In genomic region chr14:76812093-76812421, GRCh38 we compare ENCODE assay signal across 8 cellular contexts.
DNase-seq lines count a peak whose midpoint lies in the region; ATAC-seq and TF ChIP-seq lines count a peak whose summit lies in the region.

No MANE protein-coding gene starts in this region.

- H3K4me3 ChIP-seq in RWPE2 (ENCODE audit: severe bottlenecking) (peak overlapping the region; percentile 70), epithelial cell of esophagus (ENCODE audit: low read length) (peak overlapping the region; percentile 76)

- H3K27ac ChIP-seq in RWPE2 (ENCODE audit: poor library complexity, severe bottlenecking), result peak overlapping the region; percentile 38

- peaks cover 38% of the 10 kb centered on the region for H3K4me1 Mint-ChIP-seq in nephron

- peaks cover 12% of the 10 kb centered on the region for H3K4me1 ChIP-seq in RWPE2 (ENCODE audit: insufficient read depth, poor library complexity, severe bottlenecking)

- H3K36me3 ChIP-seq in RWPE2 (ENCODE audit: low read depth), result peaks cover 17% of the 10 kb centered on the region

- peak overlapping the region; percentile 82 to 94 (median 86) for H3K27ac Mint-ChIP-seq in nephron

- no peaks in the 10 kb centered on the region for H3K9me3 ChIP-seq in RWPE2 (ENCODE audit: severe bottlenecking)

- H3K27me3 Mint-ChIP-seq in nephron (ENCODE audit: low read depth), result no peaks in the 10 kb centered on the region

- H3K9me3 Mint-ChIP-seq in nephron, result no peaks in the 10 kb centered on the region

- peaks cover 22% of the 10 kb centered on the region for H3K36me3 Mint-ChIP-seq in nephron (ENCODE audit: low read depth)

- peak overlapping the region; percentile 92 to 99 (median 98) for H3K4me3 Mint-ChIP-seq in nephron

- TF ChIP-seq CTCF in GM10266 (IDR thresholded peaks at IDR 0.05; ENCODE audit: control insufficient read depth, insufficient read depth, low read depth, missing control alignments), result no peak
- TF ChIP-seq CTCF in RWPE2 (IDR thresholded peaks at IDR 0.05; ENCODE audit: poor library complexity, severe bottlenecking), result no peak
- TF ChIP-seq CTCF in epithelial cell of esophagus (IDR thresholded peaks at IDR 0.05; ENCODE audit: insufficient read depth, low read depth, low read length, missing control alignments), result no peak
- TF ChIP-seq CTCF in nephron (IDR thresholded peaks at IDR 0.05; ENCODE audit: unreplicated experiment in 3 of 3), result no peak

- DNase-seq in GM10266 (ENCODE audit: extremely low spot score) (peak; percentile 39), RWPE2 (ENCODE audit: low spot score) (no peak), epithelial cell of esophagus (ENCODE audit: low read depth) (peak; percentile 15), T1000 (lab: John Stamatoyannopoulos, UW) (no peak), HPDE6-E6E7 (ENCODE audit: extremely low spot score) (no peak), Kasumi-1 (lab: John Stamatoyannopoulos, UW) (no peak)

- H3K27me3 ChIP-seq in RWPE2 (ENCODE audit: insufficient read depth, poor library complexity, severe bottlenecking), result no peaks in the 10 kb centered on the region

- ATAC-seq in HG02571 (IDR thresholded peaks at IDR 0.05; ENCODE audit: unreplicated experiment) (peak; percentile 19), RWPE2 (ENCODE audit: low read depth) (peak; percentile 36)

Comparison
In these comparisons a context has a peak if more than half of its experiments do, and no peak if none do; other contexts are left out.
1. DNase-seq: peak in GM10266 (single experiment) and epithelial cell of esophagus (single experiment); none in RWPE2 (single experiment), T1000 (single experiment), HPDE6-E6E7 (single experiment) and Kasumi-1 (0 of 2).